In the genomic region with DNA sequence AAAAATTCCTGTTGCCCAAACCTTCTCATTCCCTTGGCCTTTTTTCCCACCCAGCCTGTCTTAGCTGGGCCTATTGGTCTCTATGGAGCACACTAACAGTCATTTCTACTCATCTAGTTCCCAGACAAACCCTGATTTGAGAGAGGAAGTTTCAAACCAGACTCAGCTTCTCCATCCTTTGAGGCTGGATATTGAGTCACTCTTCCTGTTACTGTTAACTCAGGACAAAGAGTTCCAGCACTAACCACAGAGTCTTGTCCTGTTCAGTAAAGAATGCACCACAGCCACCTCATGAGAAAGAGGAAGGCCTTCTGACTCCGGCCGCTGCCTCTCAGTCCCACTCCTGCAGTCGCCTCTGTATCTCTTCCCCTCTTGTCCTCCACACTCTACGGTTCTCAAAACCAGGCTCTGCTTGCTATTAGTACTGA, we compare ENCODE assay signal across 8 cellular contexts.
A peak's percentile ranks its signal among the peaks of the same experiment; 100 is the strongest.
DNase-seq lines count a peak whose midpoint lies in the region; ATAC-seq, FAIRE-seq and TF ChIP-seq lines count a peak whose summit lies in the region.

No MANE protein-coding gene starts in this region.

- H3K4me3 Mint-ChIP-seq in CD4-positive, alpha-beta T cell, result no peak overlapping the region

- peak in 3 of 4 donors; percentile 36 to 92 (median 88) for ATAC-seq in pancreas
- ATAC-seq in CD4-positive, alpha-beta T cell (ENCODE audit: poor library complexity), result no peak

- CTCF ChIA-PET in CD4-positive, alpha-beta T cell (lab: Charles Lee), result no interaction called here

- no peaks in the 10 kb centered on the region for H3K9me3 ChIP-seq in pancreas
- no peaks in the 10 kb centered on the region for H3K9me3 ChIP-seq in CD4-positive, alpha-beta T cell (ENCODE audit: control insufficient read depth, low read length)

- POLR2A ChIA-PET in CD4-positive, alpha-beta T cell (lab: Charles Lee), result no interaction called here

- no peak overlapping the region for H3K27ac Mint-ChIP-seq in CD4-positive, alpha-beta T cell

- H3K9me3 Mint-ChIP-seq in CD4-positive, alpha-beta T cell, result no peaks in the 10 kb centered on the region

- no peaks in the 10 kb centered on the region for H3K36me3 Mint-ChIP-seq in CD4-positive, alpha-beta T cell (ENCODE audit: low read depth)

- H3K27me3 ChIP-seq in pancreas, result no peaks in the 10 kb centered on the region
- no peaks in the 10 kb centered on the region for H3K27me3 ChIP-seq in CD4-positive, alpha-beta T cell (ENCODE audit: control insufficient read depth, insufficient read depth, low read length)

- H3K4me1 ChIP-seq in pancreas, result no peaks in the 10 kb centered on the region

- no peak for TF ChIP-seq CTCF in pancreas (IDR thresholded peaks at IDR 0.05)
- TF ChIP-seq CTCF in CD4-positive, alpha-beta T cell (IDR thresholded peaks at IDR 0.05), result no peak

- no peak for FAIRE-seq in pancreas (lab: Jason Lieb, UNC)

- intact Hi-C loops in pancreas (cut with DNase I), result no loop called here
- intact Hi-C loops in CD4-positive, alpha-beta T cell (cut with DNase I, micrococcal nuclease), result loop anchor here in 1 of 2 experiments (10.0 kb wide), 1 partner anchor 778 kb away; no protein-coding TSS in a partner anchor

- H3K4me3 ChIP-seq in pancreas, result no peak overlapping the region

- H3K36me3 ChIP-seq in pancreas, result no peaks in the 10 kb centered on the region

- H3K27ac ChIP-seq in pancreas, result no peak overlapping the region
- H3K27ac ChIP-seq in CD4-positive, alpha-beta T cell (ENCODE audit: low read depth, low read length), result no peak overlapping the region

- H3K4me1 Mint-ChIP-seq in CD4-positive, alpha-beta T cell (ENCODE audit: low read depth), result peaks cover 6% of the 10 kb centered on the region

- WGBS in pancreas, 2 donors, result 86 to 87% methylated on average over 4 of the region's 4 CpGs

- DNase-seq in GF-D8 (lab: John Stamatoyannopoulos, UW) (peak; percentile 95), OCI-M1 (lab: John Stamatoyannopoulos, UW) (peak; percentile 56), fibroblast of gingiva (ENCODE audit: low read depth) (peak; percentile 76), pancreas (peak in 1 of 6 donors; percentile 53), DMS53 (lab: John Stamatoyannopoulos, UW) (no peak), RPMI8226 (no peak), NCI-H2107 treated with DMSO at 0.1 percent for 48 hours (lab: John Stamatoyannopoulos, UW; ENCODE audit: unreplicated experiment) (no peak)
- DNase-seq in CD4-positive, alpha-beta T cell, result no peak

- no peaks in the 10 kb centered on the region for H3K27me3 Mint-ChIP-seq in CD4-positive, alpha-beta T cell

Comparison
In these comparisons a context has a peak if more than half of its experiments do, and no peak if none do; other contexts are left out.
1. DNase-seq: peak in GF-D8 (single experiment), OCI-M1 (single experiment) and fibroblast of gingiva (single experiment); none in DMS53 (single experiment), RPMI8226 (single experiment), CD4-positive, alpha-beta T cell (0 of 10) and NCI-H2107 treated with DMSO at 0.1 percent for 48 hours (single experiment).